ENCODE assay signal across 18 cellular contexts in genomic region chr11:501001-501682, GRCh38. TPM values are rescaled to one million over a fixed set of nuclear protein-coding genes. Genes with fewer than 3 reads are reported as not detected.
A peak's percentile ranks its signal among the peaks of the same experiment; 100 is the strongest.
DNase-seq lines count a peak whose midpoint lies in the region; TF ChIP-seq lines count a peak whose summit lies in the region.
"Had no signal": no experiment of that assay in that cellular context is flagged by ENCODE, and none has a peak within 500 bp of the region (broad histone marks: within the 10 kb centered on the region; RNA-seq: fewer than 3 reads in every experiment).

No MANE protein-coding gene starts in this region.

- H3K27me3 Mint-ChIP-seq in activated naive CD4-positive, alpha-beta T cell treated with anti-CD3 and anti-CD28 coated beads, Interleukin-2, amount 10 ng/mL, durations not matched to agents 7 days and 5 days = no peaks in the 10 kb centered on the region
- no peaks in the 10 kb centered on the region for H3K27me3 Mint-ChIP-seq in brain
- H3K27me3 Mint-ChIP-seq: activated naive CD8-positive, alpha-beta T cell treated with anti-CD3 and anti-CD28 coated beads, Interleukin-2, amount 10 ng/mL, durations not matched to agents 7 days and 5 days had no signal

- CTCF ChIA-PET in activated naive CD4-positive, alpha-beta T cell treated with anti-CD3 and anti-CD28 coated beads, Interleukin-2, amount 10 ng/mL, durations not matched to agents 7 days and 5 days (lab: Charles Lee) = interaction anchor here (1.0 kb wide), 1 partner anchor 18 kb away, joined by 3 read pairs; no protein-coding TSS in a partner anchor

- H3K27ac Mint-ChIP-seq in activated naive CD4-positive, alpha-beta T cell treated with anti-CD3 and anti-CD28 coated beads, Interleukin-2, amount 10 ng/mL, durations not matched to agents 7 days and 5 days = peak overlapping the region; percentile 49
- peak overlapping the region in 3 of 5 experiments; percentile 19 to 71 (median 45) for H3K27ac Mint-ChIP-seq in brain
- H3K27ac Mint-ChIP-seq: H9 had no signal

- H3K4me3 Mint-ChIP-seq in activated naive CD4-positive, alpha-beta T cell treated with anti-CD3 and anti-CD28 coated beads, Interleukin-2, amount 10 ng/mL, durations not matched to agents 7 days and 5 days = no peak overlapping the region
- no peak overlapping the region for H3K4me3 Mint-ChIP-seq in brain
- H3K4me3 Mint-ChIP-seq: activated naive CD8-positive, alpha-beta T cell treated with anti-CD3 and anti-CD28 coated beads, Interleukin-2, amount 10 ng/mL, durations not matched to agents 7 days and 5 days had no signal

- H3K36me3 Mint-ChIP-seq in activated naive CD4-positive, alpha-beta T cell treated with anti-CD3 and anti-CD28 coated beads, Interleukin-2, amount 10 ng/mL, durations not matched to agents 7 days and 5 days = peaks cover 34% of the 10 kb centered on the region
- peaks cover 49% of the 10 kb centered on the region for H3K36me3 Mint-ChIP-seq in brain

- TF ChIP-seq CTCF in brain (conservative IDR thresholded peaks at IDR 0.05) = no peak

- peaks cover 29% of the 10 kb centered on the region for H3K4me1 Mint-ChIP-seq in activated naive CD4-positive, alpha-beta T cell treated with anti-CD3 and anti-CD28 coated beads, Interleukin-2, amount 10 ng/mL, durations not matched to agents 7 days and 5 days
- H3K4me1 Mint-ChIP-seq in brain = peaks cover 16% of the 10 kb centered on the region

- peak overlapping the region; percentile 98 for H3K27ac ChIP-seq in temporal lobe (ENCODE audit: low read depth, low read length)
- H3K27ac ChIP-seq: body of pancreas, sigmoid colon, VCaP had no signal

- DNase-seq in activated naive CD4-positive, alpha-beta T cell treated with anti-CD3 and anti-CD28 coated beads, Interleukin-2, amount 10 ng/mL, durations not matched to agents 7 days and 5 days = no peak
- no peak for DNase-seq in activated naive CD4-positive, alpha-beta T cell treated with anti-CD3 and anti-CD28 coated beads, Interleukin-2, amount 50 U/mL, for 16 hours
- DNase-seq in islet precursor cell (peak; percentile 36), DMS79 (lab: John Stamatoyannopoulos, UW) (no peak), NCI-H146 (lab: John Stamatoyannopoulos, UW) (no peak), NK-92 (lab: John Stamatoyannopoulos, UW; ENCODE audit: unreplicated experiment) (no peak)
- DNase-seq: activated CD4-positive, alpha-beta T cell treated with anti-CD3 and anti-CD28 coated beads, Interleukin-2, amount 50 U/mL, for 48 hours; activated naive CD8-positive, alpha-beta T cell treated with anti-CD3 and anti-CD28 coated beads, Interleukin-2, amount 10 ng/mL, durations not matched to agents 7 days and 5 days; body of pancreas; NCI-H526; SHP77 treated with DMSO at 0.1 percent for 48 hours; sigmoid colon; stomach had no signal

- no peaks in the 10 kb centered on the region for H3K9me3 Mint-ChIP-seq in activated naive CD4-positive, alpha-beta T cell treated with anti-CD3 and anti-CD28 coated beads, Interleukin-2, amount 10 ng/mL, durations not matched to agents 7 days and 5 days
- no peaks in the 10 kb centered on the region for H3K9me3 Mint-ChIP-seq in brain
- H3K9me3 Mint-ChIP-seq: activated naive CD8-positive, alpha-beta T cell treated with anti-CD3 and anti-CD28 coated beads, Interleukin-2, amount 10 ng/mL, durations not matched to agents 7 days and 5 days had no signal

RNA-seq across cellular contexts. Expression of gene RNH1, which starts 5.9 kb away (rescaled TPM):
- polyA plus RNA-seq in brain (ENCODE audit: insufficient read depth, low read depth, low replicate concordance) = 142 TPM
- 35.7 TPM for total RNA-seq in temporal lobe

RNA-seq across cellular contexts. Expression of gene HRAS, which starts 34.2 kb away (rescaled TPM):
- polyA plus RNA-seq in brain (ENCODE audit: insufficient read depth, low read depth, low replicate concordance) = 127 TPM
- 35.7 TPM for total RNA-seq in temporal lobe

RNA-seq across cellular contexts. Expression of gene LRRC56, which starts 36.2 kb away (rescaled TPM):
- polyA plus RNA-seq in brain (ENCODE audit: insufficient read depth, low read depth, low replicate concordance) = 5.4 TPM
- total RNA-seq in temporal lobe = 0.98 TPM

RNA-seq across cellular contexts. Expression of gene PTDSS2, which starts 51.1 kb away (rescaled TPM):
- 20.6 TPM for polyA plus RNA-seq in brain (ENCODE audit: insufficient read depth, low read depth, low replicate concordance)
- 18.2 TPM for total RNA-seq in temporal lobe

RNA-seq across cellular contexts. Expression of gene ANO9, which starts 59.3 kb away (rescaled TPM):
- 1.6 TPM for polyA plus RNA-seq in brain (ENCODE audit: insufficient read depth, low read depth, low replicate concordance)
- not detected for total RNA-seq in temporal lobe
- total RNA-seq: A673 had no signal
